In the genomic region with DNA sequence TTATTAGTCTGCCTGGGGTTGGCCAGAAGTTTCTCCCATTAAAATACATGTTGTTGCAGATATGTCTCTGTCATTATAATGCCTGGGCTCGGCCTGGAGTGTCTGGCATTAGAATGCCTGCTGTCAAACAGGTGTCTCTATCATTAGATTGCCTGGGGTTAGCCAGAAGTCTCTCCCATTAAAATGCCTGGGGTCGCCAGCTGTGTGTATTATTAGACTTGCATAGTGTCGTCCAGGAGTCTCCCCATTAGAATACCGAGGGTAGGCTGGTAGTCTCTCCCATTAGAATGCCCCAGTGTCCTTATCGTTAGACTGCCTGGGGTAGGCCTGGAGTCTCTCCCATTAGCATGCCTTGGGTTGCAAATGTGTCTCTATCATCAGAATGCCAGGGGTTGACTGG, we compare ENCODE assay signal across 8 cellular contexts.
"Had no signal": no experiment of that assay in that cellular context is flagged by ENCODE, and none has a peak within 500 bp of the region (broad histone marks: within the 10 kb centered on the region; RNA-seq: fewer than 3 reads in every experiment).

No MANE protein-coding gene starts in this region.

- H3K36me3 ChIP-seq: HAP-1 had no signal

- DNase-seq: GM23248, GOT3, H7, HFFc6, IMR-90 had no signal

- H3K27ac ChIP-seq: GM23248 had no signal

- ATAC-seq: HCT116, K562 had no signal

- H3K4me3 ChIP-seq: GM23248, HAP-1, K562 had no signal

- H3K4me1 ChIP-seq: HAP-1 had no signal

- H3K9ac ChIP-seq: GM23248 had no signal

- H3K9me3 ChIP-seq: HAP-1 had no signal

- H2AFZ ChIP-seq: GM23248 had no signal
